ENCODE assay signal across 8 cellular contexts in genomic region chr12:121214171-121214777, GRCh38. TPM values are rescaled to one million over a fixed set of nuclear protein-coding genes. Genes with fewer than 3 reads are reported as not detected.
DNase-seq lines count a peak whose midpoint lies in the region; ATAC-seq and TF ChIP-seq lines count a peak whose summit lies in the region.

No MANE protein-coding gene starts in this region.

- H3K9me3 ChIP-seq in PC-9 (ENCODE audit: insufficient read depth, low read depth): no peaks in the 10 kb centered on the region
- H3K9me3 ChIP-seq in colonic mucosa: no peaks in the 10 kb centered on the region
- no peaks in the 10 kb centered on the region for H3K9me3 ChIP-seq in parathyroid adenoma (ENCODE audit: control insufficient read depth, low read length)

- H3F3A ChIP-seq in PC-9 (ENCODE audit: insufficient read depth, low read depth): peaks cover 36% of the 10 kb centered on the region

- H3K36me3 ChIP-seq in PC-9 (ENCODE audit: low read depth) (no peaks in the 10 kb centered on the region), colonic mucosa (no peaks in the 10 kb centered on the region), parathyroid adenoma (ENCODE audit: control insufficient read depth, insufficient read depth, low read length) (no peaks in the 10 kb centered on the region)

- no peaks in the 10 kb centered on the region for H3K27me3 ChIP-seq in PC-9 (ENCODE audit: insufficient read depth, low read depth)
- H3K27me3 ChIP-seq in colonic mucosa: no peaks in the 10 kb centered on the region
- no peaks in the 10 kb centered on the region for H3K27me3 ChIP-seq in parathyroid adenoma (ENCODE audit: control insufficient read depth, insufficient read depth, low read length)

- peak overlapping the region in 1 of 2 donors; percentile 78 for H3K9ac ChIP-seq in colonic mucosa (ENCODE audit: low read depth in 2 of 2, low read length in 2 of 2)
- H3K9ac ChIP-seq in parathyroid adenoma: no peak overlapping the region

- intact Hi-C loops in PC-9 (cut with micrococcal nuclease; ENCODE audit: unreplicated experiment): no loop called here
- intact Hi-C loops in colonic mucosa (cut with DNase I): no loop called here

- H2AFZ ChIP-seq in PC-9: no peak overlapping the region
- no peak overlapping the region for H2AFZ ChIP-seq in parathyroid adenoma

- H4K20me1 ChIP-seq in PC-9 (ENCODE audit: insufficient read depth): no peaks in the 10 kb centered on the region

- peak overlapping the region; percentile 88 for H3K27ac ChIP-seq in PC-9
- H3K27ac ChIP-seq in colonic mucosa: peak overlapping the region; percentile 94
- no peak overlapping the region for H3K27ac ChIP-seq in parathyroid adenoma

- H3K79me2 ChIP-seq in PC-9 (ENCODE audit: low read depth) (peaks cover 38% of the 10 kb centered on the region), parathyroid adenoma (no peaks in the 10 kb centered on the region)

- no peak for ATAC-seq in HG02870 (IDR thresholded peaks at IDR 0.05; ENCODE audit: unreplicated experiment)
- no peak for ATAC-seq in GM18511 (IDR thresholded peaks at IDR 0.05; ENCODE audit: unreplicated experiment)

- BruUV-seq in PC-9 (replicated peaks; lab: Mats Ljungman, UMichigan): no TSS peak

- POLR2A ChIA-PET in PC-9 (lab: Charles Lee; ENCODE audit: unreplicated experiment): no interaction called here

- in situ Hi-C loops in Caki2 (cut with HindIII; ENCODE audit: low pct_unique_long_range_greater_than_20kb, low sequenced_read_pairs): no loop called here

- H3K4me3 ChIP-seq in PC-9 (peak overlapping the region; percentile 6; the same call in 1 of the 2 replicates), colonic mucosa (no peak overlapping the region), parathyroid adenoma (ENCODE audit: low read depth, low read length) (no peak overlapping the region)

- H3K4me1 ChIP-seq in PC-9 (replicated peaks; ENCODE audit: insufficient read depth) (peaks cover 39% of the 10 kb centered on the region), colonic mucosa (peaks cover 14% of the 10 kb centered on the region), parathyroid adenoma (peaks cover 4% of the 10 kb centered on the region)

- TF ChIP-seq CTCF in PC-9 (conservative IDR thresholded peaks at IDR 0.05) (no peak), colonic mucosa (IDR thresholded peaks at IDR 0.05) (no peak), parathyroid adenoma (IDR thresholded peaks at IDR 0.05) (no peak)

- peak overlapping the region; percentile 68 for H3K4me2 ChIP-seq in PC-9
- peak overlapping the region; percentile 10 for H3K4me2 ChIP-seq in parathyroid adenoma (ENCODE audit: low read length)

- DNase-seq in Caki2 (ENCODE audit: low read depth) (peak; percentile 85), PC-9 (peak in 1 of 2 experiments; percentile 55), colonic mucosa (no peak), ecto neural progenitor cell (ENCODE audit: low spot score) (no peak), NCI-H82 treated with DMSO at 0.1 percent for 48 hours (lab: John Stamatoyannopoulos, UW; ENCODE audit: unreplicated experiment) (no peak)

- no peaks in the 10 kb centered on the region for H3K9me2 ChIP-seq in PC-9 (ENCODE audit: insufficient read depth)

- CTCF ChIA-PET in PC-9 (lab: Charles Lee): no interaction called here

RNA-seq across cellular contexts. Expression of gene P2RX4, which starts 4.3 kb away (rescaled TPM):
- 137 and 166 TPM in 2 replicates for total RNA-seq in Caki2 (2014; rRNA removed; shearing (Covaris generic); ENCODE audit: low replicate concordance)
- total RNA-seq in PC-9 (2021) (21.0 and 28.1 TPM in 2 replicates), colonic mucosa (100 to 1,000 TPM in 1 of 2 donors, 10 to 100 TPM in 1; 82.2 to 123 TPM)
